13 cellular contexts compared by ENCODE assay signal in genomic region chr22:44947029-44947428, GRCh38.
A peak's percentile ranks its signal among the peaks of the same experiment; 100 is the strongest.
DNase-seq lines count a peak whose midpoint lies in the region; ATAC-seq and TF ChIP-seq lines count a peak whose summit lies in the region.
"Had no signal": no experiment of that assay in that cellular context is flagged by ENCODE, and none has a peak within 500 bp of the region (broad histone marks: within the 10 kb centered on the region; RNA-seq: fewer than 3 reads in every experiment).

No MANE protein-coding gene starts in this region.

- 81 to 89% methylated on average over 10 of the region's 10 CpGs for WGBS in sigmoid colon, 2 donors

- H3K9me3 ChIP-seq in sigmoid colon, result peaks cover 0 to 3% (median 0%) of the 10 kb centered on the region in 4 donors
- H3K9me3 ChIP-seq: HAP-1 had no signal

- no peak overlapping the region for H3K27ac ChIP-seq in sigmoid colon
- H3K27ac ChIP-seq: BLaER1 treated with 17β-estradiol and CSF1 and Interleukin-3, amounts not matched to agents 10 nM and 100 nM had no signal

- no peaks in the 10 kb centered on the region for H3K36me3 ChIP-seq in sigmoid colon
- H3K36me3 ChIP-seq: BLaER1 treated with 17β-estradiol and CSF1 and Interleukin-3, amounts not matched to agents 10 nM and 100 nM; HAP-1 had no signal

- in situ Hi-C loops in G401 (cut with HindIII; ENCODE audit: low sequenced_read_pairs), result no loop called here

- intact Hi-C loops in sigmoid colon (cut with DNase I), result no loop called here

- H3K27me3 ChIP-seq in sigmoid colon, result peaks cover 0 to 27% (median 4%) of the 10 kb centered on the region in 3 donors
- H3K27me3 ChIP-seq: BLaER1 treated with 17β-estradiol and CSF1 and Interleukin-3, amounts not matched to agents 10 nM and 100 nM had no signal

- H3K4me3 ChIP-seq in sigmoid colon, result no peak overlapping the region
- H3K4me3 ChIP-seq: BLaER1 treated with 17β-estradiol and CSF1 and Interleukin-3, amounts not matched to agents 10 nM and 100 nM; HAP-1 had no signal

- no peak for ATAC-seq in GM18517 (IDR thresholded peaks at IDR 0.05; ENCODE audit: unreplicated experiment)

- no peaks in the 10 kb centered on the region for H3K4me1 ChIP-seq in sigmoid colon
- H3K4me1 ChIP-seq: HAP-1 had no signal

- no peak for TF ChIP-seq CTCF in sigmoid colon (IDR thresholded peaks at IDR 0.05)

- no peak for TF ChIP-seq POLR2A in sigmoid colon (IDR thresholded peaks at IDR 0.05)

- DNase-seq in G401 (ENCODE audit: low spot score) (peak; percentile 27), cerebellum (ENCODE audit: low spot score) (peak; percentile 43), midbrain (lab: John Stamatoyannopoulos, UW) (peak; percentile 50), putamen (ENCODE audit: low spot score) (peak; percentile 43), sigmoid colon (no peak), NCI-H1436 (lab: John Stamatoyannopoulos, UW) (no peak)
- DNase-seq: 8988T; AML-193; CD4-positive, CD25-positive, alpha-beta regulatory T cell; DMS 273 treated with DMSO at 0.1 percent for 48 hours had no signal

- TF ChIP-seq EP300 in sigmoid colon (IDR thresholded peaks at IDR 0.05), result no peak

Comparison
In these comparisons a context has a peak if more than half of its experiments do, and no peak if none do; other contexts are left out.
1. DNase-seq: peak in G401 (single experiment), cerebellum (single experiment), midbrain (single experiment) and putamen (single experiment); none in sigmoid colon (single experiment) and NCI-H1436 (single experiment).